Comparison of ENCODE assay signal across 20 cellular contexts in the genomic region with DNA sequence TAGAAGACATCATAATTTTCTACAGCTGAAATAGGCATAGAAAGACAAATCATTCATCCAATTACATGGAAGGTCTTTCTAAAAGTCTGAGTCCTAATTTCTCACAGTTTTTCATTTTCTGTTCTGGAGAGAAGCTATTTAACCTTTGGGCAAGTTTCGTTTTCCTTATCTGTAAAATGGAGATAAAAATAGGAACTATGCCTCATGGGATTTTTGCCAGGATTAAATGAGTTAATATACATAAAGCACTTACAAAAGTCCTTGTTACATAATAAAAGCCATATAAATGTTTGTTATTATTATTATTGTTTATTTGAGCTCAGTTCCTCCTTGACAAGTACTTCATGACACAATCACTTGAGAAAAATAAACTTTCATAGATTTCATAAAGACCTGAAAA.
"Had no signal": no experiment of that assay in that cellular context is flagged by ENCODE, and none has a peak within 500 bp of the region (broad histone marks: within the 10 kb centered on the region; RNA-seq: fewer than 3 reads in every experiment).

No MANE protein-coding gene starts in this region.

- DNase-seq: activated CD4-positive, alpha-beta T cell treated with anti-CD3 and anti-CD28 coated beads for 48 hours; activated CD4-positive, alpha-beta T cell treated with anti-CD3 and anti-CD28 coated beads, Interleukin-2, amount 50 U/mL, for 48 hours; activated CD8-positive, alpha-beta memory T cell treated with anti-CD3 and anti-CD28 coated beads for 24 hours; activated effector memory CD4-positive, alpha-beta T cell treated with anti-CD3 and anti-CD28 coated beads, Interleukin-2, amount 50 U/mL, for 16 hours; activated naive CD4-positive, alpha-beta T cell treated with anti-CD3 and anti-CD28 coated beads for 36 hours; activated naive CD8-positive, alpha-beta T cell treated with anti-CD3 and anti-CD28 coated beads for 36 hours; amniotic stem cell; brain microvascular endothelial cell; dorsolateral prefrontal cortex; kidney; left lung; lower lobe of right lung; mesendoderm; right lobe of liver; stimulated activated CD4-positive, alpha-beta T cell treated with anti-CD3 and anti-CD28 coated beads, Interleukin-12 subunit alpha, Interleukin-12 subunit beta, amount 100 ng/mL, for 4 hours; stimulated activated CD4-positive, alpha-beta T cell treated with anti-CD3 and anti-CD28 coated beads, Interleukin-4, amount 100 ng/mL, for 1 hour; WERI-Rb-1 had no signal

- H3K4me3 ChIP-seq: coronary artery, dorsolateral prefrontal cortex, left lung, lower lobe of right lung, right lobe of liver, vagina had no signal

- H3K9me3 ChIP-seq: left lung, lower lobe of right lung, right lobe of liver, vagina had no signal

- FAIRE-seq: astrocyte, kidney had no signal

- H3K27me3 ChIP-seq: vagina had no signal

- H3K36me3 ChIP-seq: brain microvascular endothelial cell, left lung, lower lobe of right lung, right lobe of liver, vagina, WERI-Rb-1 had no signal

- H3K4me1 ChIP-seq: left lung, lower lobe of right lung, right lobe of liver, vagina had no signal

- H3K27ac ChIP-seq: brain microvascular endothelial cell, coronary artery, dorsolateral prefrontal cortex, left lung, lower lobe of right lung, right lobe of liver, vagina, WERI-Rb-1 had no signal
